Comparison of ENCODE assay signal across 8 cellular contexts in the genomic region with DNA sequence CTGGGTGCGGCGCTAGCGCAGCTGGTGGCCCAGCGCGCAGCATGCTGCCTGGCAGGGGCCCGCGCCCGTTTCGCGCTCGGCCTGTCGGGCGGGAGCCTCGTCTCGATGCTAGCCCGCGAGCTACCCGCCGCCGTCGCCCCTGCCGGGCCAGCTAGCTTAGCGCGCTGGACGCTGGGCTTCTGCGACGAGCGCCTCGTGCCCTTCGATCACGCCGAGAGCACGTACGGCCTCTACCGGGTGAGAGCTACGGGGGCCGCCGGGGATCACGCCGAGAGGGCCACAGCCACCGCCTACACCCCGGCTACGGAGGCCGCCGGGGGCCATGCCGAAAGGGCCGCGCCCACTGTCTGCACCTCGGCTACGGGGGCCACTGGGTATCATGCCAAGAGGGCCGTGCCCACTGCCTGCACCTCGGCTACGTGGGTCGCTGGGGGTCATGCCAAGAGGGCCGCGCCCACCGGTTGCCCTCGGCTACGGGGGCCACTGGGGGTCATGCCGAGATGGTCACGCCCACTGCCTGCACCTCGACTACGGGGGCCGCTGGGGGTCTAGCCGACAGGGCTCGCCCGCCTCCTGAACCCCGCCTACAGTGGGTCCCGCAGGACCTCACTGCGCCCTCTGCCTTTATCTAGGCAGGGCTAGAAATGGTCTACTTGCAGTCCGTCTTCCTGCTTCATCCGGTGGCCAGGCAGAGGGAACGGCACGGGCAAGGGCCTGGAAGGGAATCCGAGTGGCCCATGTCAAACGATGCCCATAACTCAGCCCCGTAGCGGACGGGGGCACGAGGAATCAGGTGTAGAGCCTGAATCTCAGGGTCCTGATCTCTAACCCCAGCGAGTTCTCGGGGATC. TPM values are rescaled to one million over a fixed set of nuclear protein-coding genes. Genes with fewer than 3 reads are reported as not detected.
DNase-seq lines count a peak whose midpoint lies in the region; ATAC-seq and TF ChIP-seq lines count a peak whose summit lies in the region.

No MANE protein-coding gene starts in this region.

- no peaks in the 10 kb centered on the region for H4K20me1 ChIP-seq in mammary epithelial cell (ENCODE audit: insufficient read depth, low read length)

- dilution Hi-C loops in mammary epithelial cell (cut with HindIII; ENCODE audit: low sequenced_read_pairs), result no loop called here

- DNase-seq in NCI-H524 (lab: John Stamatoyannopoulos, UW) (peak; percentile 55 to 86), NCI-H524 treated with DMSO at 0.1 percent for 48 hours (lab: John Stamatoyannopoulos, UW) (no peak), NCI-H1694 treated with DMSO at 0.1 percent for 48 hours (lab: John Stamatoyannopoulos, UW) (peak; percentile 17), WERI-Rb-1 (peak; percentile 92), mammary epithelial cell (peak; percentile 71), islet precursor cell (peak; percentile 79)
- DNase-seq in stimulated activated CD4-positive, alpha-beta T cell treated with anti-CD3 and anti-CD28 coated beads, Interleukin-12 subunit alpha, Interleukin-12 subunit beta, amount 100 ng/mL, for 4 hours, result peak; percentile 81

- TSS peak; percentile 24 for BruUV-seq in mammary epithelial cell (replicated peaks; lab: Mats Ljungman, UMichigan)

- peak overlapping the region; percentile 83 for H3K9ac ChIP-seq in mammary epithelial cell (ENCODE audit: insufficient read depth, low read length)

- H3K4me1 ChIP-seq in mammary epithelial cell (ENCODE audit: insufficient read depth, low read length), result peaks cover 32% of the 10 kb centered on the region

- H3K4me3 ChIP-seq in WERI-Rb-1 (ENCODE audit: low read depth, low read length) (peak overlapping the region; percentile 88), mammary epithelial cell (replicated peaks in 1 of 3; ENCODE audit: insufficient read depth in 1 of 3, low read depth in 2 of 3, low read length in 3 of 3) (peak overlapping the region; percentile 52 to 84 (median 81))

- peak; percentile 50 for ATAC-seq in HG02884 (IDR thresholded peaks at IDR 0.05; ENCODE audit: unreplicated experiment)

- TF ChIP-seq CTCF in WERI-Rb-1 (IDR thresholded peaks at IDR 0.05; ENCODE audit: low read depth, low read length), result peak; percentile 53
- TF ChIP-seq CTCF in mammary epithelial cell (conservative IDR thresholded peaks at IDR 0.05 in 1 of 2, IDR thresholded peaks at IDR 0.05 in 1 of 2; ENCODE audit: extremely low read depth in 1 of 2, insufficient read depth in 1 of 2, low read depth in 1 of 2, low read length in 2 of 2), result peak in 1 of 2 donors; percentile 32

- H3K9me3 ChIP-seq in WERI-Rb-1 (ENCODE audit: severe bottlenecking) (peaks cover under 1% of the 10 kb centered on the region), mammary epithelial cell (replicated peaks; ENCODE audit: insufficient read depth, low read length) (peaks cover under 1% of the 10 kb centered on the region)

- intact Hi-C loops in mammary epithelial cell (cut with micrococcal nuclease), result loop anchor here (1.0 kb wide), 1 partner anchor 43 kb away; the partner anchor contains the start of gene COLGALT1

- peak overlapping the region; percentile 97 for H3K4me2 ChIP-seq in mammary epithelial cell (ENCODE audit: insufficient read depth, low read depth, low read length)

- H3K36me3 ChIP-seq in WERI-Rb-1, result peaks cover 12% of the 10 kb centered on the region
- no peaks in the 10 kb centered on the region for H3K36me3 ChIP-seq in mammary epithelial cell (ENCODE audit: insufficient read depth, low read length)

- 8% methylated on average over 26 of the region's 82 CpGs for WGBS in mammary epithelial cell (ENCODE audit: low coverage, missing lambda C conversion rate)

- CTCF ChIA-PET in mammary epithelial cell (lab: Charles Lee; ENCODE audit: low non-redundant PET), result interaction anchor here (1.1 to 1.2 kb wide), 2 partner anchors 16 to 27 kb away, joined by 3 to 4 read pairs; no protein-coding TSS in a partner anchor

- H3K79me2 ChIP-seq in mammary epithelial cell (ENCODE audit: insufficient read depth, low read length), result peaks cover 50% of the 10 kb centered on the region

- H2AFZ ChIP-seq in mammary epithelial cell (ENCODE audit: low read depth, low read length), result peak overlapping the region; percentile 80

- H3K27me3 ChIP-seq in WERI-Rb-1 (ENCODE audit: insufficient read depth, low read depth, severe bottlenecking) (no peaks in the 10 kb centered on the region), mammary epithelial cell (ENCODE audit: insufficient read depth, low read length) (no peaks in the 10 kb centered on the region)

- H3K27ac ChIP-seq in WERI-Rb-1 (peak overlapping the region; percentile 98), mammary epithelial cell (ENCODE audit: insufficient read depth, low read depth, low read length) (peak overlapping the region; percentile 80)

- in situ Hi-C loops in mammary epithelial cell (cut with MboI; ENCODE audit: low sequenced_read_pairs in 2 of 2), result no loop called here

RNA-seq across cellular contexts. Expression of gene PGLS, which starts 0.5 kb away (rescaled TPM):
- 100 to 1,000 TPM in 1 of 2 donors, 10 to 100 TPM in 1; 57.2 to 101 TPM for total RNA-seq in mammary epithelial cell
- polyA plus RNA-seq in mammary epithelial cell, result 56.6 TPM
- 68.2 TPM for polyA minus RNA-seq in mammary epithelial cell

RNA-seq across cellular contexts. Expression of gene SLC27A1, which starts 41.6 kb away (rescaled TPM):
- 10 to 100 TPM; 42.2 to 90.4 TPM for total RNA-seq in mammary epithelial cell
- 17.1 TPM for polyA plus RNA-seq in mammary epithelial cell
- 13.5 TPM for polyA minus RNA-seq in mammary epithelial cell

RNA-seq across cellular contexts. Expression of gene COLGALT1, which starts 43.5 kb away (rescaled TPM):
- total RNA-seq in mammary epithelial cell, result 10 to 100 TPM; 74.2 to 92.5 TPM
- 127 TPM for polyA plus RNA-seq in mammary epithelial cell
- 162 TPM for polyA minus RNA-seq in mammary epithelial cell

RNA-seq across cellular contexts. Expression of gene NXNL1, which starts 51.2 kb away (rescaled TPM):
- not detected for total RNA-seq in mammary epithelial cell
- polyA plus RNA-seq in mammary epithelial cell, result not detected
- not detected for polyA minus RNA-seq in mammary epithelial cell
